18 cellular contexts compared by ENCODE assay signal in the genomic region with DNA sequence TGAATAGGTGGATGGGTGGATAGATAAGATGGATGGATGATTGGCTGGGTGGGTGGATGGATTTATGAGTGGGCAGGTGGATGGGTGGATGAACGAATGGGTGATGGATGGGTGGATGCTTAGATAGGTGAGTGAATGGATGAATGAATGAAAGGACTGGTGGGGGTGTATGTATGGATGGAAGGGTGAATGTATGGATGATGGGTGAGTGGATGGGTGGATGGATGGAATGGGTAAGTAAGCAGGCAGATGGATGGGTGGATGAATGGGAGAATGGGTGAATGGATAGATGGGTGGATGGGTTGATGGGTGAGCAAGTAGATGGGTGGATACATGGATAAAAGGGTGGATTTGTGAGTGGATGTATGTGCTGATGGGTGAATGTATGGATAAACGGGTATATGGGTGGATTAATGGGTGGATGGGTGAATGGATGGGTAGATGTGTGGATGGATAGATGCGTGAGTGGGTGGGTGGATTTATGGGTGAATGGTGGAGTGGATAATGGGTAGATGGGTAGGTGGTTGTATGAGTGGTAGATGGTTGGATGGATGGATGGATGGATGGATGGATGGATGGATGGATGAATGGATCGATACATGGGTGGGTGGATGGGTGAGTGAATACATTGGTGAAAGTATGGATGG.
A peak's percentile ranks its signal among the peaks of the same experiment; 100 is the strongest.
DNase-seq lines count a peak whose midpoint lies in the region; ATAC-seq, FAIRE-seq and TF ChIP-seq lines count a peak whose summit lies in the region.
"Had no signal": no experiment of that assay in that cellular context is flagged by ENCODE, and none has a peak within 500 bp of the region (broad histone marks: within the 10 kb centered on the region; RNA-seq: fewer than 3 reads in every experiment).

No MANE protein-coding gene starts in this region.

- TF ChIP-seq CTCF in HEK293 (tag by site-specific recombination; IDR thresholded peaks at IDR 0.05), result no peak
- TF ChIP-seq CTCF in bronchial epithelial cell (IDR thresholded peaks at IDR 0.05; ENCODE audit: insufficient read depth, low read length, severe bottlenecking), result no peak

- CTCF ChIA-PET in HEK293 (lab: Yijun Ruan, JAX), result no interaction called here

- H3K27me3 Mint-ChIP-seq in natural killer cell treated with Interleukin-12 subunit alpha and Interleukin-12 subunit beta and Interleukin-15 and Interleukin-18, amount 100 ng/mL, for 72 hours, result no peaks in the 10 kb centered on the region
- H3K27me3 Mint-ChIP-seq: CD4-positive, alpha-beta memory T cell had no signal

- H3K4me3 Mint-ChIP-seq in natural killer cell treated with Interleukin-12 subunit alpha and Interleukin-12 subunit beta and Interleukin-15 and Interleukin-18, amount 100 ng/mL, for 72 hours, result no peak overlapping the region
- H3K4me3 Mint-ChIP-seq: CD4-positive, alpha-beta memory T cell had no signal

- H3K4me1 Mint-ChIP-seq in natural killer cell treated with Interleukin-12 subunit alpha and Interleukin-12 subunit beta and Interleukin-15 and Interleukin-18, amount 100 ng/mL, for 72 hours (ENCODE audit: low read depth in 2 of 2), result no peaks in the 10 kb centered on the region
- H3K4me1 Mint-ChIP-seq: CD4-positive, alpha-beta memory T cell had no signal

- FAIRE-seq in bronchial epithelial cell (lab: Jason Lieb, UNC), result peak; percentile 99
- FAIRE-seq in urothelium cell line (lab: Jason Lieb, UNC), result peak; percentile 90
- FAIRE-seq: A204.1 had no signal

- H3K27ac Mint-ChIP-seq in natural killer cell treated with Interleukin-12 subunit alpha and Interleukin-12 subunit beta and Interleukin-15 and Interleukin-18, amount 100 ng/mL, for 72 hours, result no peak overlapping the region
- H3K27ac Mint-ChIP-seq: CD4-positive, alpha-beta memory T cell had no signal

- H3K9me3 Mint-ChIP-seq in natural killer cell treated with Interleukin-12 subunit alpha and Interleukin-12 subunit beta and Interleukin-15 and Interleukin-18, amount 100 ng/mL, for 72 hours, result no peaks in the 10 kb centered on the region

- H3K27ac ChIP-seq in HEK293 (ENCODE audit: extremely low read depth, low read depth, low read length), result no peak overlapping the region
- H3K27ac ChIP-seq: C4-2B, GM23248 had no signal

- ATAC-seq in natural killer cell treated with Interleukin-12 subunit alpha and Interleukin-12 subunit beta and Interleukin-15 and Interleukin-18, amount 100 ng/mL, for 72 hours, result peak; percentile 11 to 41
- no peak for ATAC-seq in HG02870 (IDR thresholded peaks at IDR 0.05; ENCODE audit: unreplicated experiment)

- no peaks in the 10 kb centered on the region for H3K36me3 Mint-ChIP-seq in natural killer cell treated with Interleukin-12 subunit alpha and Interleukin-12 subunit beta and Interleukin-15 and Interleukin-18, amount 100 ng/mL, for 72 hours
- H3K36me3 Mint-ChIP-seq: CD4-positive, alpha-beta memory T cell had no signal

- H3K4me3 ChIP-seq in HEK293 (ENCODE audit: low read depth, low read length) (no peak overlapping the region), bronchial epithelial cell (ENCODE audit: low read depth, low read length) (no peak overlapping the region)
- H3K4me3 ChIP-seq: GM23248 had no signal

- no peaks in the 10 kb centered on the region for H3K9me3 ChIP-seq in HEK293 (ENCODE audit: control insufficient read depth, insufficient read depth, low read depth, low read length)
- H3K9me3 ChIP-seq: Caco-2 had no signal

- no peaks in the 10 kb centered on the region for H3K4me1 ChIP-seq in HEK293 (ENCODE audit: control insufficient read depth, insufficient read depth, low read length)
- H3K4me1 ChIP-seq: BE2C, Caco-2 had no signal

- H3K27me3 ChIP-seq in bronchial epithelial cell (ENCODE audit: control insufficient read depth, insufficient read depth, low read length), result no peaks in the 10 kb centered on the region
- H3K27me3 ChIP-seq: BE2C had no signal

- POLR2A ChIA-PET in HEK293 (lab: Yijun Ruan, JAX), result no interaction called here

- DNase-seq in bronchial epithelial cell (ENCODE audit: low read depth) (no peak), urothelium cell line (ENCODE audit: low spot score) (no peak), NCI-H1930 (lab: John Stamatoyannopoulos, UW) (no peak), NCI-H524 treated with DMSO at 0.1 percent for 48 hours (lab: John Stamatoyannopoulos, UW) (no peak), kidney glomerular epithelial cell (lab: John Stamatoyannopoulos, UW) (no peak)
- DNase-seq in natural killer cell treated with Interleukin-12 subunit alpha and Interleukin-12 subunit beta and Interleukin-15 and Interleukin-18, amount 100 ng/mL, for 72 hours (ENCODE audit: low spot score), result no peak
- DNase-seq: BE2C; Caco-2; CD4-positive, alpha-beta memory T cell; DND-41; GDM1; GM23248; H7; KG1 had no signal

- no peaks in the 10 kb centered on the region for H3K36me3 ChIP-seq in HEK293 (ENCODE audit: control insufficient read depth in 2 of 2, insufficient read depth in 1 of 2, low read length in 2 of 2)
- no peaks in the 10 kb centered on the region for H3K36me3 ChIP-seq in bronchial epithelial cell (ENCODE audit: control insufficient read depth, insufficient read depth, low read length)
- H3K36me3 ChIP-seq: BE2C had no signal

TF ChIP-seq in HEK293, 187 proteins besides CTCF, POLR2A, EP300 and RAD21 (continues in another document):
- TF ChIP-seq ZFHX2 (tag by site-specific recombination; conservative IDR thresholded peaks at IDR 0.05) (no peak), ZNF473 (tag by site-specific recombination; IDR thresholded peaks at IDR 0.05) (peak; percentile 17; the same call in 1 of the 2 replicates), ZNF341 (tag by site-specific recombination; IDR thresholded peaks at IDR 0.05; ENCODE audit: low read depth) (no peak), ZNF529 (tag by site-specific recombination; IDR thresholded peaks at IDR 0.05; ENCODE audit: insufficient replicate concordance) (no peak), ZFP69B (tag by site-specific recombination; IDR thresholded peaks at IDR 0.05) (no peak), ZNF621 (tag by site-specific recombination; IDR thresholded peaks at IDR 0.05) (no peak), ZNF132 (tag by site-specific recombination; IDR thresholded peaks at IDR 0.05; ENCODE audit: borderline replicate concordance) (no peak), ZNF248 (tag by site-specific recombination; IDR thresholded peaks at IDR 0.05) (no peak), YY2 (tag by site-specific recombination; IDR thresholded peaks at IDR 0.05) (no peak), ZNF184 (tag by site-specific recombination; IDR thresholded peaks at IDR 0.05) (no peak), HOXD13 (CRISPR knock-in tag; IDR thresholded peaks at IDR 0.05; ENCODE audit: borderline replicate concordance) (no peak), ZNF292 (tag by site-specific recombination; IDR thresholded peaks at IDR 0.05; ENCODE audit: borderline replicate concordance, low read depth) (no peak), ZNF629 (tag by site-specific recombination; IDR thresholded peaks at IDR 0.05) (no peak), ZNF311 (tag by site-specific recombination; IDR thresholded peaks at IDR 0.05; ENCODE audit: borderline replicate concordance) (0 out of 2 replicates have a peak, but pooled peaks have one; percentile 83), ZNF214 (tag by site-specific recombination; IDR thresholded peaks at IDR 0.05; ENCODE audit: borderline replicate concordance) (no peak), ZNF555 (tag by site-specific recombination; conservative IDR thresholded peaks at IDR 0.05) (no peak), ZNF433 (tag by site-specific recombination; IDR thresholded peaks at IDR 0.05; ENCODE audit: low read depth) (no peak), ZNF596 (tag by site-specific recombination; IDR thresholded peaks at IDR 0.05) (no peak), ZNF140 (tag by site-specific recombination; IDR thresholded peaks at IDR 0.05) (peak; percentile 10; the same call in 1 of the 2 replicates), ZNF24 (tag by site-specific recombination; IDR thresholded peaks at IDR 0.05) (no peak), ZNF366 (tag by site-specific recombination; conservative IDR thresholded peaks at IDR 0.05) (peak; percentile 59), ZBTB21 (tag by site-specific recombination; IDR thresholded peaks at IDR 0.05) (no peak), EGR2 (tag by site-specific recombination; IDR thresholded peaks at IDR 0.05; ENCODE audit: low read depth) (peak; percentile 4; the same call in 1 of the 2 replicates)
- TF ChIP-seq, protein P1, sequence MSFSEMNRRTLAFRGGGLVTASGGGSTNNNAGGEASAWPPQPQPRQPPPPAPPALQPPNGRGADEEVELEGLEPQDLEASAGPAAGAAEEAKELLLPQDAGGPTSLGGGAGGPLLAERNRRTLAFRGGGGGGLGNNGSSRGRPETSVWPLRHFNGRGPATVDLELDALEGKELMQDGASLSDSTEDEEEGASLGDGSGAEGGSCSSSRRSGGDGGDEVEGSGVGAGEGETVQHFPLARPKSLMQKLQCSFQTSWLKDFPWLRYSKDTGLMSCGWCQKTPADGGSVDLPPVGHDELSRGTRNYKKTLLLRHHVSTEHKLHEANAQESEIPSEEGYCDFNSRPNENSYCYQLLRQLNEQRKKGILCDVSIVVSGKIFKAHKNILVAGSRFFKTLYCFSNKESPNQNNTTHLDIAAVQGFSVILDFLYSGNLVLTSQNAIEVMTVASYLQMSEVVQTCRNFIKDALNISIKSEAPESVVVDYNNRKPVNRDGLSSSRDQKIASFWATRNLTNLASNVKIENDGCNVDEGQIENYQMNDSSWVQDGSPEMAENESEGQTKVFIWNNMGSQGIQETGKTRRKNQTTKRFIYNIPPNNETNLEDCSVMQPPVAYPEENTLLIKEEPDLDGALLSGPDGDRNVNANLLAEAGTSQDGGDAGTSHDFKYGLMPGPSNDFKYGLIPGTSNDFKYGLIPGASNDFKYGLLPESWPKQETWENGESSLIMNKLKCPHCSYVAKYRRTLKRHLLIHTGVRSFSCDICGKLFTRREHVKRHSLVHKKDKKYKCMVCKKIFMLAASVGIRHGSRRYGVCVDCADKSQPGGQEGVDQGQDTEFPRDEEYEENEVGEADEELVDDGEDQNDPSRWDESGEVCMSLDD (tag by site-specific recombination; IDR thresholded peaks at IDR 0.05), result no peak
